ENCODE assay signal across 8 cellular contexts in genomic region chr4:107931775-107932321, GRCh38. TPM values are rescaled to one million over a fixed set of nuclear protein-coding genes. Genes with fewer than 3 reads are reported as not detected.
A peak's percentile ranks its signal among the peaks of the same experiment; 100 is the strongest.
DNase-seq lines count a peak whose midpoint lies in the region; ATAC-seq, FAIRE-seq and TF ChIP-seq lines count a peak whose summit lies in the region.

No MANE protein-coding gene starts in this region.

- peaks cover 10% of the 10 kb centered on the region; the same call in 1 of the 2 replicates for H3K4me1 ChIP-seq in iPS-20b (ENCODE audit: insufficient read depth, low read length)

- H3K36me3 ChIP-seq in iPS-20b (ENCODE audit: insufficient read depth, low read depth, low read length), result peaks cover 3% of the 10 kb centered on the region; the same call in 1 of the 2 replicates

- peak overlapping the region; percentile 77 for H3K27ac Mint-ChIP-seq in activated naive CD8-positive, alpha-beta T cell treated with anti-CD3 and anti-CD28 coated beads for 36 hours

- no peak for DNase-seq in AG10803 (ENCODE audit: low read depth)
- DNase-seq in NCI-H226, result peak; percentile 1
- peak; percentile 20 for DNase-seq in activated naive CD8-positive, alpha-beta T cell treated with anti-CD3 and anti-CD28 coated beads for 36 hours
- peak; percentile 45 for DNase-seq in stimulated activated CD4-positive, alpha-beta T cell treated with anti-CD3 and anti-CD28 coated beads, Interleukin-15, amount 100 ng/mL, for 24 hours
- DNase-seq in H54 (ENCODE audit: insufficient read length, low spot score), result no peak

- no peaks in the 10 kb centered on the region for H3K9me3 Mint-ChIP-seq in activated naive CD8-positive, alpha-beta T cell treated with anti-CD3 and anti-CD28 coated beads for 36 hours

- no peak for FAIRE-seq in H54 (lab: Jason Lieb, UNC)

- H3K4me3 ChIP-seq in AG10803 (ENCODE audit: low read length) (peak overlapping the region; percentile 73), iPS-20b (ENCODE audit: low read length) (peak overlapping the region; percentile 89)

- peaks cover 11% of the 10 kb centered on the region for H3K36me3 Mint-ChIP-seq in activated naive CD8-positive, alpha-beta T cell treated with anti-CD3 and anti-CD28 coated beads for 36 hours

- H3K27me3 Mint-ChIP-seq in activated naive CD8-positive, alpha-beta T cell treated with anti-CD3 and anti-CD28 coated beads for 36 hours, result no peaks in the 10 kb centered on the region

- H3K9me3 ChIP-seq in iPS-20b (ENCODE audit: insufficient read depth, low read depth, low read length), result no peaks in the 10 kb centered on the region

- H3K27ac ChIP-seq in iPS-20b (ENCODE audit: low read length), result no peak overlapping the region

- peaks cover 30% of the 10 kb centered on the region for H3K4me1 Mint-ChIP-seq in activated naive CD8-positive, alpha-beta T cell treated with anti-CD3 and anti-CD28 coated beads for 36 hours

- no peak for TF ChIP-seq CTCF in AG10803 (conservative IDR thresholded peaks at IDR 0.05; ENCODE audit: low read length)

- TF ChIP-seq POLR2A in H54 (IDR thresholded peaks at IDR 0.05; ENCODE audit: low read depth, low read length), result no peak

- peak; percentile 11 for ATAC-seq in GM21447 (IDR thresholded peaks at IDR 0.05; ENCODE audit: unreplicated experiment)
- no peak for ATAC-seq in HG02610 (IDR thresholded peaks at IDR 0.05; ENCODE audit: unreplicated experiment)

- peak overlapping the region; percentile 72; the same call in 1 of the 2 replicates for H3K9ac ChIP-seq in iPS-20b (ENCODE audit: low read depth, low read length)

- H3K4me3 Mint-ChIP-seq in activated naive CD8-positive, alpha-beta T cell treated with anti-CD3 and anti-CD28 coated beads for 36 hours, result peak overlapping the region; percentile 88

- H3K27me3 ChIP-seq in iPS-20b (ENCODE audit: insufficient read depth, low read length), result peaks cover 36% of the 10 kb centered on the region

RNA-seq across cellular contexts. Expression of gene CYP2U1, which starts 0.5 kb away (rescaled TPM):
- 1 to 10 TPM; 2.7 to 3.2 TPM for total RNA-seq in activated naive CD8-positive, alpha-beta T cell treated with anti-CD3 and anti-CD28 coated beads for 36 hours

RNA-seq across cellular contexts. Expression of gene HADH, which starts 57.8 kb away (rescaled TPM):
- 10 to 100 TPM; 49.6 to 51.2 TPM for total RNA-seq in activated naive CD8-positive, alpha-beta T cell treated with anti-CD3 and anti-CD28 coated beads for 36 hours

Comparison
In these comparisons a context has a peak if more than half of its experiments do, and no peak if none do; other contexts are left out.
1. DNase-seq: peak in NCI-H226 (single experiment), activated naive CD8-positive, alpha-beta T cell treated with anti-CD3 and anti-CD28 coated beads for 36 hours (single experiment) and stimulated activated CD4-positive, alpha-beta T cell treated with anti-CD3 and anti-CD28 coated beads, Interleukin-15, amount 100 ng/mL, for 24 hours (single experiment); none in AG10803 (single experiment) and H54 (single experiment).